11 cellular contexts compared by ENCODE assay signal in genomic region chr1:214727274-214727673, GRCh38.
"Had no signal": no experiment of that assay in that cellular context is flagged by ENCODE, and none has a peak within 500 bp of the region (broad histone marks: within the 10 kb centered on the region; RNA-seq: fewer than 3 reads in every experiment).

No MANE protein-coding gene starts in this region.

- H2AFZ ChIP-seq: parathyroid adenoma had no signal

- H3K9ac ChIP-seq: parathyroid adenoma had no signal

- H3K36me3 ChIP-seq: cardiac muscle cell, stomach had no signal

- H3K27me3 ChIP-seq: cardiac muscle cell, stomach had no signal

- DNase-seq: activated B cell treated with CpG ODN at 0.5 μM for 24 hours; activated CD4-positive, alpha-beta T cell treated with anti-CD3 and anti-CD28 coated beads, Interleukin-2, amount 10 ng/mL, durations not matched to agents 7 days and 5 days; activated naive CD4-positive, alpha-beta T cell treated with anti-CD3 and anti-CD28 coated beads, Interleukin-2, amount 10 ng/mL, durations not matched to agents 7 days and 5 days; foreskin keratinocyte; kidney; retina; stimulated activated CD4-positive, alpha-beta T cell treated with anti-CD3 and anti-CD28 coated beads, Interleukin-15, amount 100 ng/mL, for 24 hours; stimulated activated CD4-positive, alpha-beta T cell treated with anti-CD3 and anti-CD28 coated beads, Interleukin-4, amount 100 ng/mL, for 4 hours; stomach had no signal

- ATAC-seq: foreskin keratinocyte had no signal

- H3K79me2 ChIP-seq: parathyroid adenoma had no signal

- H3K4me3 ChIP-seq: cardiac muscle cell, stomach had no signal

- H3K4me1 ChIP-seq: foreskin keratinocyte, parathyroid adenoma, stomach had no signal

- H3K27ac ChIP-seq: cardiac muscle cell, foreskin keratinocyte, parathyroid adenoma, stomach had no signal
